ENCODE assay signal across 8 cellular contexts in genomic region chr2:210617732-210618330, GRCh38.
A peak's percentile ranks its signal among the peaks of the same experiment; 100 is the strongest.
DNase-seq lines count a peak whose midpoint lies in the region; ATAC-seq and TF ChIP-seq lines count a peak whose summit lies in the region.

No MANE protein-coding gene starts in this region.

- H3K27ac ChIP-seq in C4-2B = no peak overlapping the region

- peak; percentile 79 for ATAC-seq in GM18909 (IDR thresholded peaks at IDR 0.05; ENCODE audit: poor library complexity, unreplicated experiment)
- ATAC-seq in HG03378 (IDR thresholded peaks at IDR 0.05; ENCODE audit: unreplicated experiment) = peak; percentile 84
- ATAC-seq in GM19035 (IDR thresholded peaks at IDR 0.05; ENCODE audit: unreplicated experiment) = no peak
- no peak for ATAC-seq in HG03280 (IDR thresholded peaks at IDR 0.05; ENCODE audit: unreplicated experiment)

- DNase-seq in NCI-H345 (lab: John Stamatoyannopoulos, UW) = peak; percentile 53
- DNase-seq in T47D (ENCODE audit: low read depth in 1 of 2, low spot score in 1 of 2) = peak; percentile 26 to 62
- peak; percentile 29 for DNase-seq in middle frontal gyrus (ENCODE audit: extremely low spot score, low spot score)

- in situ Hi-C loops in T47D (cut with HindIII; ENCODE audit: low pct_unique_long_range_greater_than_20kb, low sequenced_read_pairs) = no loop called here

- TF ChIP-seq CTCF in C4-2B (conservative IDR thresholded peaks at IDR 0.05) = peak; percentile 75

Comparison
In these comparisons a context has a peak if more than half of its experiments do, and no peak if none do; other contexts are left out.
1. ATAC-seq: peak in GM18909 (single experiment) and HG03378 (single experiment); none in GM19035 (single experiment) and HG03280 (single experiment).
2. Peak in every context shown above with its lines, with median percentiles within 50 percentile points of each other: DNase-seq.